Comparison of ENCODE assay signal across 17 cellular contexts in genomic region chr10:33306126-33306525, GRCh38. TPM values are rescaled to one million over a fixed set of nuclear protein-coding genes. Genes with fewer than 3 reads are reported as not detected.
DNase-seq lines count a peak whose midpoint lies in the region; ATAC-seq and TF ChIP-seq lines count a peak whose summit lies in the region.
"Had no signal": no experiment of that assay in that cellular context is flagged by ENCODE, and none has a peak within 500 bp of the region (broad histone marks: within the 10 kb centered on the region; RNA-seq: fewer than 3 reads in every experiment).

No MANE protein-coding gene starts in this region.

- H3K9me3 ChIP-seq in heart left ventricle = peaks cover 0 to 7% (median 0%) of the 10 kb centered on the region in 12 donors
- H3K9me3 ChIP-seq in subcutaneous abdominal adipose tissue (ENCODE audit: control insufficient read depth in 5 of 5, low read length in 5 of 5) = peaks cover 0 to 3% (median 0%) of the 10 kb centered on the region in 5 donors

- 16 to 32% (median 19%) methylated on average over 5 of the region's 5 CpGs for WGBS in heart left ventricle, 4 donors

- H3K4me3 ChIP-seq in heart left ventricle (no peak overlapping the region), choroid plexus epithelial cell (ENCODE audit: low read depth, low read length) (no peak overlapping the region), subcutaneous abdominal adipose tissue (ENCODE audit: low read depth in 1 of 5, low read length in 5 of 5) (peak overlapping the region in 1 of 5 donors; percentile 11)

- H3K36me3 Mint-ChIP-seq in activated T-helper 2 cell treated with anti-CD3 and anti-CD28 coated beads, Interferon-gamma antibody, Interleukin-2, Interleukin-4, amounts not matched to agents 10 μg/mL and 5 μg/mL and 100 μg/mL, durations not matched to agents 14 hours and 24 hours and 36 hours (ENCODE audit: low read depth) = no peaks in the 10 kb centered on the region
- H3K36me3 Mint-ChIP-seq: activated naive CD8-positive, alpha-beta T cell treated with anti-CD3 and anti-CD28 coated beads, Interleukin-2, amount 10 ng/mL, durations not matched to agents 7 days and 5 days had no signal

- intact Hi-C loops in heart left ventricle (cut with DNase I) = no loop called here
- intact Hi-C loops in Right ventricle myocardium inferior (cut with DNase I) = no loop called here
- intact Hi-C loops in activated T-helper 2 cell treated with anti-CD3 and anti-CD28 coated beads, Interferon-gamma antibody, Interleukin-2, Interleukin-4, amounts not matched to agents 10 μg/mL and 5 μg/mL and 100 μg/mL, durations not matched to agents 14 hours and 24 hours and 36 hours (cut with micrococcal nuclease) = no loop called here

- no peak overlapping the region for H3K4me3 Mint-ChIP-seq in activated T-helper 2 cell treated with anti-CD3 and anti-CD28 coated beads, Interferon-gamma antibody, Interleukin-2, Interleukin-4, amounts not matched to agents 10 μg/mL and 5 μg/mL and 100 μg/mL, durations not matched to agents 14 hours and 24 hours and 36 hours (ENCODE audit: low read depth)
- H3K4me3 Mint-ChIP-seq: activated naive CD8-positive, alpha-beta T cell treated with anti-CD3 and anti-CD28 coated beads, Interleukin-2, amount 10 ng/mL, durations not matched to agents 7 days and 5 days; activated T-cell treated with anti-CD3 and anti-CD28 coated beads, Interleukin-2, amount 50 U/mL, for 4 hours; IgD-negative memory B cell had no signal

- H3K36me3 ChIP-seq in heart left ventricle (peaks cover 0 to 30% (median 5%) of the 10 kb centered on the region in 9 donors), subcutaneous abdominal adipose tissue (ENCODE audit: control insufficient read depth in 5 of 5, insufficient read depth in 5 of 5, low read length in 5 of 5) (peaks cover 5 to 20% (median 16%) of the 10 kb centered on the region in 5 donors)

- H3K27me3 Mint-ChIP-seq in activated T-helper 2 cell treated with anti-CD3 and anti-CD28 coated beads, Interferon-gamma antibody, Interleukin-2, Interleukin-4, amounts not matched to agents 10 μg/mL and 5 μg/mL and 100 μg/mL, durations not matched to agents 14 hours and 24 hours and 36 hours (ENCODE audit: low read depth) = peaks cover 5% of the 10 kb centered on the region
- H3K27me3 Mint-ChIP-seq: activated naive CD8-positive, alpha-beta T cell treated with anti-CD3 and anti-CD28 coated beads, Interleukin-2, amount 10 ng/mL, durations not matched to agents 7 days and 5 days had no signal

- TF ChIP-seq POLR2A in heart left ventricle (IDR thresholded peaks at IDR 0.05) = no peak

- no peaks in the 10 kb centered on the region for H3K27me3 ChIP-seq in heart left ventricle
- H3K27me3 ChIP-seq in subcutaneous abdominal adipose tissue (ENCODE audit: control insufficient read depth in 5 of 5, insufficient read depth in 4 of 5, low read length in 5 of 5) = no peaks in the 10 kb centered on the region

- H3K27ac ChIP-seq in heart left ventricle (peak overlapping the region in 11 of 12 donors; percentile 1 to 65 (median 36)), subcutaneous abdominal adipose tissue (ENCODE audit: low read depth, low read length) (peak overlapping the region; percentile 66)

- peaks cover 28 to 87% (median 72%) of the 10 kb centered on the region in 12 donors for H3K4me1 ChIP-seq in heart left ventricle
- peaks cover 13 to 73% (median 51%) of the 10 kb centered on the region in 5 donors for H3K4me1 ChIP-seq in subcutaneous abdominal adipose tissue (ENCODE audit: control insufficient read depth in 5 of 5, insufficient read depth in 5 of 5, low read length in 5 of 5)

- H3K4me1 Mint-ChIP-seq in activated T-helper 2 cell treated with anti-CD3 and anti-CD28 coated beads, Interferon-gamma antibody, Interleukin-2, Interleukin-4, amounts not matched to agents 10 μg/mL and 5 μg/mL and 100 μg/mL, durations not matched to agents 14 hours and 24 hours and 36 hours (ENCODE audit: low read depth) = peaks cover 2% of the 10 kb centered on the region
- H3K4me1 Mint-ChIP-seq: activated naive CD8-positive, alpha-beta T cell treated with anti-CD3 and anti-CD28 coated beads, Interleukin-2, amount 10 ng/mL, durations not matched to agents 7 days and 5 days; IgD-negative memory B cell had no signal

- no peak for DNase-seq in heart left ventricle
- DNase-seq in Right ventricle myocardium inferior (ENCODE audit: missing footprints) = no peak
- DNase-seq in choroid plexus epithelial cell (ENCODE audit: low read depth) = peak; percentile 87
- peak; percentile 24 for DNase-seq in left kidney (ENCODE audit: low read depth, low spot score)
- DNase-seq in activated T-helper 2 cell treated with anti-CD3 and anti-CD28 coated beads, Interferon-gamma antibody, Interleukin-2, Interleukin-4, amounts not matched to agents 10 μg/mL and 5 μg/mL and 100 μg/mL, durations not matched to agents 14 hours and 24 hours and 36 hours (ENCODE audit: low spot score) = no peak
- no peak for DNase-seq in NCI-H226
- DNase-seq: activated CD4-positive, alpha-beta T cell treated with anti-CD3 and anti-CD28 coated beads, Interleukin-2, amount 50 U/mL, for 4 hours; activated naive CD8-positive, alpha-beta T cell treated with anti-CD3 and anti-CD28 coated beads, Interleukin-2, amount 10 ng/mL, durations not matched to agents 7 days and 5 days; activated T-cell treated with anti-CD3 and anti-CD28 coated beads, Interleukin-2, amount 50 U/mL, for 4 hours; hippocampal formation; left cardiac atrium; NCI-H2171 treated with DMSO at 0.1 percent for 48 hours had no signal

- ATAC-seq in heart left ventricle (peak in 2 of 4 donors; percentile 6 to 7), Right ventricle myocardium inferior (no peak), HG02885 (IDR thresholded peaks at IDR 0.05; ENCODE audit: poor library complexity, unreplicated experiment) (no peak)
- ATAC-seq: activated T-cell treated with anti-CD3 and anti-CD28 coated beads, Interleukin-2, amount 50 U/mL, for 4 hours; HCT116; SK-N-SH treated with all-trans-retinoic acid at 6 μM for 48 hours had no signal

- H3K27ac Mint-ChIP-seq in activated T-helper 2 cell treated with anti-CD3 and anti-CD28 coated beads, Interferon-gamma antibody, Interleukin-2, Interleukin-4, amounts not matched to agents 10 μg/mL and 5 μg/mL and 100 μg/mL, durations not matched to agents 14 hours and 24 hours and 36 hours = no peak overlapping the region
- H3K27ac Mint-ChIP-seq: activated naive CD8-positive, alpha-beta T cell treated with anti-CD3 and anti-CD28 coated beads, Interleukin-2, amount 10 ng/mL, durations not matched to agents 7 days and 5 days; IgD-negative memory B cell had no signal

- H3K9ac ChIP-seq in subcutaneous abdominal adipose tissue (ENCODE audit: low read length in 5 of 5) = no peak overlapping the region

- no peaks in the 10 kb centered on the region for H3K9me3 Mint-ChIP-seq in activated T-helper 2 cell treated with anti-CD3 and anti-CD28 coated beads, Interferon-gamma antibody, Interleukin-2, Interleukin-4, amounts not matched to agents 10 μg/mL and 5 μg/mL and 100 μg/mL, durations not matched to agents 14 hours and 24 hours and 36 hours
- H3K9me3 Mint-ChIP-seq: activated T-cell treated with anti-CD3 and anti-CD28 coated beads, Interleukin-2, amount 50 U/mL, for 4 hours had no signal

- no peak for TF ChIP-seq CTCF in heart left ventricle (IDR thresholded peaks at IDR 0.05)
- no peak for TF ChIP-seq CTCF in choroid plexus epithelial cell (conservative IDR thresholded peaks at IDR 0.05; ENCODE audit: low read depth, low read length)

RNA-seq across cellular contexts. Expression of gene NRP1, which starts 28.3 kb away (rescaled TPM):
- 100 to 1,000 TPM; 115 to 279 (median 173) TPM for total RNA-seq in heart left ventricle
- polyA plus RNA-seq in heart left ventricle = 10 to 100 TPM; 47.1 to 69.4 TPM
- total RNA-seq in Right ventricle myocardium inferior = 175 TPM
- total RNA-seq in activated T-helper 2 cell treated with anti-CD3 and anti-CD28 coated beads, Interferon-gamma antibody, Interleukin-2, Interleukin-4, amounts not matched to agents 10 μg/mL and 5 μg/mL and 100 μg/mL, durations not matched to agents 14 hours and 24 hours and 36 hours = 6.1 and 6.6 TPM in 2 replicates
- polyA plus RNA-seq: IgD-negative memory B cell had no signal

Comparison
In these comparisons a context has a peak if more than half of its experiments do, and no peak if none do; other contexts are left out.
1. DNase-seq: peak in choroid plexus epithelial cell (single experiment) and left kidney (single experiment); none in heart left ventricle (0 of 5), Right ventricle myocardium inferior (single experiment), activated T-helper 2 cell treated with anti-CD3 and anti-CD28 coated beads, Interferon-gamma antibody, Interleukin-2, Interleukin-4, amounts not matched to agents 10 μg/mL and 5 μg/mL and 100 μg/mL, durations not matched to agents 14 hours and 24 hours and 36 hours (single experiment) and NCI-H226 (single experiment).
2. RNA of gene NRP1, which starts 28.3 kb away (total RNA-seq): 175 TPM in Right ventricle myocardium inferior (single experiment) and 115 to 279 TPM in heart left ventricle; 6.1 to 6.6 TPM in activated T-helper 2 cell treated with anti-CD3 and anti-CD28 coated beads, Interferon-gamma antibody, Interleukin-2, Interleukin-4, amounts not matched to agents 10 μg/mL and 5 μg/mL and 100 μg/mL, durations not matched to agents 14 hours and 24 hours and 36 hours; every median in the first group is over 10 times any median in the second.